8 cellular contexts compared by ENCODE assay signal in genomic region chr7:106285051-106285800, GRCh38. TPM values are rescaled to one million over a fixed set of nuclear protein-coding genes. Genes with fewer than 3 reads are reported as not detected.
DNase-seq lines count a peak whose midpoint lies in the region; ATAC-seq and TF ChIP-seq lines count a peak whose summit lies in the region.

No MANE protein-coding gene starts in this region.

- ATAC-seq in HG03432 (IDR thresholded peaks at IDR 0.05; ENCODE audit: unreplicated experiment) = peak; percentile 84

- no peaks in the 10 kb centered on the region for H3K9me3 Mint-ChIP-seq in chondrocyte (ENCODE audit: low read depth)

- peak; percentile 76 for TF ChIP-seq POLR2A in GM19193 (IDR thresholded peaks at IDR 0.05; ENCODE audit: extremely low read depth, insufficient read depth, insufficient read length)

- peaks cover 18% of the 10 kb centered on the region for H3K4me1 Mint-ChIP-seq in chondrocyte (ENCODE audit: low read depth)

- peak overlapping the region; percentile 99 for H3K27ac Mint-ChIP-seq in chondrocyte (ENCODE audit: unreplicated experiment)

- peak; percentile 20 for TF ChIP-seq CTCF in chondrocyte (IDR thresholded peaks at IDR 0.05)

- no peaks in the 10 kb centered on the region for H3K36me3 Mint-ChIP-seq in chondrocyte (ENCODE audit: low read depth)

- H3K27me3 Mint-ChIP-seq in chondrocyte (ENCODE audit: low read depth) = no peaks in the 10 kb centered on the region

- DNase-seq in Ammon's horn (ENCODE audit: low spot score) (peak; percentile 98), NCI-H460 (ENCODE audit: extremely low read depth, low read depth) (peak; percentile 99), chondrocyte (ENCODE audit: low spot score) (peak; percentile 97), kidney glomerular epithelial cell (lab: John Stamatoyannopoulos, UW) (peak; percentile 96)
- DNase-seq in activated CD4-positive, alpha-beta T cell treated with anti-CD3 and anti-CD28 coated beads for 24 hours (ENCODE audit: low read depth in 2 of 2) = peak; percentile 99
- peak; percentile 99 for DNase-seq in stimulated activated CD4-positive, alpha-beta T cell treated with anti-CD3 and anti-CD28 coated beads, Interleukin-15, amount 100 ng/mL, for 48 hours (ENCODE audit: low read depth in 2 of 2)

- H3K4me3 Mint-ChIP-seq in chondrocyte (ENCODE audit: unreplicated experiment) = peak overlapping the region; percentile 92

RNA-seq across cellular contexts. Expression of gene NAMPT, which starts 0.4 kb away (rescaled TPM):
- 1,941 and 2,086 TPM in 2 replicates for total RNA-seq in NCI-H460 (2014; rRNA removed; shearing (Covaris generic))
- 1,215 and 1,812 TPM in 2 replicates for polyA plus RNA-seq in NCI-H460 (2014; cell fraction: nucleus; rRNA removed)
- 24.2 to 30.4 TPM (median 27.5 TPM) in 3 replicates for total RNA-seq in chondrocyte

Comparison
In these comparisons a context has a peak if more than half of its experiments do, and no peak if none do; other contexts are left out.
1. Peak in every context shown above with its lines: DNase-seq and ATAC-seq.
2. RNA of gene NAMPT, which starts 0.4 kb away (total RNA-seq): 1,941 to 2,086 TPM in NCI-H460; 24.2 to 30.4 TPM in chondrocyte; every median in the first group is over 10 times any median in the second.